Comparison of ENCODE assay signal across 9 cellular contexts in genomic region chr19:7415163-7415856, GRCh38.
A peak's percentile ranks its signal among the peaks of the same experiment; 100 is the strongest.
DNase-seq lines count a peak whose midpoint lies in the region; ATAC-seq, FAIRE-seq and TF ChIP-seq lines count a peak whose summit lies in the region.
"Had no signal": no experiment of that assay in that cellular context is flagged by ENCODE, and none has a peak within 500 bp of the region (broad histone marks: within the 10 kb centered on the region; RNA-seq: fewer than 3 reads in every experiment).

No MANE protein-coding gene starts in this region.

- no TSS peak for BruUV-seq in HepG2 (replicated peaks; lab: Mats Ljungman, UMichigan)

- 48 to 58% methylated on average over 22 of the region's 22 CpGs for WGBS in body of pancreas, 2 donors
- 36% methylated on average over 21 of the region's 22 CpGs for WGBS in HepG2 (ENCODE audit: low lambda C conversion rate)
- WGBS in upper lobe of left lung, 2 donors: 60 to 63% methylated on average over 21 of the region's 22 CpGs

- H3K27ac Mint-ChIP-seq in activated naive CD4-positive, alpha-beta T cell treated with anti-CD3 and anti-CD28 coated beads, Interleukin-2, amount 50 U/mL, for 24 hours: peak overlapping the region; percentile 64

- peaks cover 28% of the 10 kb centered on the region for H3K4me1 Mint-ChIP-seq in activated naive CD4-positive, alpha-beta T cell treated with anti-CD3 and anti-CD28 coated beads, Interleukin-2, amount 50 U/mL, for 24 hours

- H3K4me2 ChIP-seq in HepG2 (ENCODE audit: low read depth, low read length): peak overlapping the region; percentile 53

- no peaks in the 10 kb centered on the region for H3K9me3 ChIP-seq in body of pancreas
- H3K9me3 ChIP-seq in HepG2 (ENCODE audit: low read length): no peaks in the 10 kb centered on the region
- H3K9me3 ChIP-seq in upper lobe of left lung: no peaks in the 10 kb centered on the region

- peak in 1 of 3 donors; percentile 8 for TF ChIP-seq POLR2A in body of pancreas (IDR thresholded peaks at IDR 0.05)
- TF ChIP-seq POLR2A in HepG2 (IDR thresholded peaks at IDR 0.05; ENCODE audit: insufficient read depth in 1 of 2, low read depth in 2 of 2, low read length in 2 of 2): no peak
- TF ChIP-seq POLR2A in upper lobe of left lung (IDR thresholded peaks at IDR 0.05): peak in 1 of 4 donors; percentile 39

- H3K27me3 ChIP-seq in body of pancreas (no peaks in the 10 kb centered on the region), HepG2 (ENCODE audit: control insufficient read depth in 1 of 2, insufficient read depth in 2 of 2, low read length in 2 of 2) (no peaks in the 10 kb centered on the region), upper lobe of left lung (no peaks in the 10 kb centered on the region)

- no peaks in the 10 kb centered on the region for H3K9me3 Mint-ChIP-seq in activated naive CD4-positive, alpha-beta T cell treated with anti-CD3 and anti-CD28 coated beads, Interleukin-2, amount 50 U/mL, for 24 hours

- peaks cover 1% of the 10 kb centered on the region for H3K36me3 Mint-ChIP-seq in activated naive CD4-positive, alpha-beta T cell treated with anti-CD3 and anti-CD28 coated beads, Interleukin-2, amount 50 U/mL, for 24 hours

- in situ Hi-C loops in HepG2 (cut with HindIII; ENCODE audit: extremely low pct_ligation_motif_present, low pct_unique_long_range_greater_than_20kb): no loop called here

- H3K36me3 ChIP-seq in body of pancreas (replicated peaks in 1 of 2; ENCODE audit: insufficient read depth in 1 of 2, low read depth in 2 of 2) (no peaks in the 10 kb centered on the region), HepG2 (replicated peaks in 1 of 2; ENCODE audit: control insufficient read depth in 1 of 2, insufficient read depth in 2 of 2, low read length in 2 of 2) (no peaks in the 10 kb centered on the region; a peak in 1 of 5 replicates), upper lobe of left lung (peaks cover 0 to 6% (median 0%) of the 10 kb centered on the region in 4 donors)

- TF ChIP-seq EP300 in HepG2 (IDR thresholded peaks at IDR 0.05; ENCODE audit: low read depth in 2 of 2, low read length in 2 of 2) (peak in 1 of 2 experiments; percentile 64; a peak in 1 of 4 replicates), HepG2 (CRISPR knock-in tag; IDR thresholded peaks at IDR 0.05; ENCODE audit: borderline replicate concordance) (no peak), upper lobe of left lung (IDR thresholded peaks at IDR 0.05) (peak in 1 of 4 donors; percentile 45)

- FAIRE-seq in HepG2 (lab: Jason Lieb, UNC) (peak; percentile 75), RCC 7860 (lab: Jason Lieb, UNC) (no peak), urothelium cell line (lab: Jason Lieb, UNC) (no peak)
- FAIRE-seq: K562 had no signal

- no peak overlapping the region for H3K4me3 ChIP-seq in body of pancreas
- H3K4me3 ChIP-seq in HepG2 (replicated peaks in 1 of 3; ENCODE audit: insufficient read depth in 1 of 3, low read depth in 2 of 3, low read length in 3 of 3): peak overlapping the region in 2 of 3 experiments; percentile 15 to 35; a peak in 3 of 6 replicates
- no peak overlapping the region for H3K4me3 ChIP-seq in upper lobe of left lung
- H3K4me3 ChIP-seq: K562 had no signal

- peaks cover 6% of the 10 kb centered on the region for H3K79me2 ChIP-seq in HepG2 (ENCODE audit: insufficient read depth, low read length)

- TF ChIP-seq CTCF in body of pancreas (IDR thresholded peaks at IDR 0.05) (no peak), HepG2 (CRISPR knock-in tag; IDR thresholded peaks at IDR 0.05) (peak; percentile 18), upper lobe of left lung (IDR thresholded peaks at IDR 0.05) (no peak)

- no peak for TF ChIP-seq RAD21 in HepG2 (CRISPR knock-in tag; IDR thresholded peaks at IDR 0.05)

- H4K20me1 ChIP-seq in HepG2 (ENCODE audit: insufficient read depth, low read length): no peaks in the 10 kb centered on the region

- intact Hi-C loops in body of pancreas (cut with DNase I) (no loop called here), HepG2 (cut with micrococcal nuclease; ENCODE audit: unreplicated experiment) (no loop called here)

- H3K27ac ChIP-seq in body of pancreas (peak overlapping the region; percentile 57 to 76 (median 72)), HepG2 (ENCODE audit: extremely low read length, insufficient read depth, low read length) (peak overlapping the region; percentile 61), upper lobe of left lung (peak overlapping the region in 3 of 4 donors; percentile 45 to 78 (median 77))

- H3K9ac ChIP-seq in HepG2 (ENCODE audit: insufficient read depth, low read depth, low read length): peak overlapping the region; percentile 23; the same call in 1 of the 2 replicates

- ATAC-seq in body of pancreas (peak; percentile 78), HepG2 (peak; percentile 86), upper lobe of left lung (ENCODE audit: low FRiP score in 2 of 2) (peak; percentile 67 to 71)
- ATAC-seq: K562 had no signal

- no peak overlapping the region for H2AFZ ChIP-seq in HepG2 (ENCODE audit: low read length)

- POLR2A ChIA-PET in HepG2 (lab: Yijun Ruan, JAX): interaction anchor here (0.9 to 2.0 kb wide), 2 partner anchors 20 to 316 kb away, joined by 3 to 12 read pairs; no protein-coding TSS in a partner anchor

- CTCF ChIA-PET in HepG2 (lab: Yijun Ruan, JAX; ENCODE audit: low intra/inter-chr PET ratio, low total read pairs): no interaction called here

- H3K4me3 Mint-ChIP-seq in activated naive CD4-positive, alpha-beta T cell treated with anti-CD3 and anti-CD28 coated beads, Interleukin-2, amount 50 U/mL, for 24 hours: no peak overlapping the region

- DNase-seq in activated naive CD4-positive, alpha-beta T cell treated with anti-CD3 and anti-CD28 coated beads, Interleukin-2, amount 50 U/mL, for 16 hours: no peak
- DNase-seq in body of pancreas (peak; percentile 53 to 74 (median 68)), HepG2 (ENCODE audit: low spot score) (peak; percentile 74), upper lobe of left lung (peak; percentile 58 to 82), RCC 7860 (ENCODE audit: low spot score) (no peak), urothelium cell line (ENCODE audit: low spot score) (no peak), occipital lobe (lab: John Stamatoyannopoulos, UW) (no peak)

- H3K4me1 ChIP-seq in body of pancreas (peaks cover 48% of the 10 kb centered on the region), HepG2 (ENCODE audit: insufficient read depth, low read length) (peaks cover 14% of the 10 kb centered on the region), upper lobe of left lung (peaks cover 10 to 40% (median 27%) of the 10 kb centered on the region in 4 donors)

- H3K27me3 Mint-ChIP-seq in activated naive CD4-positive, alpha-beta T cell treated with anti-CD3 and anti-CD28 coated beads, Interleukin-2, amount 50 U/mL, for 24 hours: no peaks in the 10 kb centered on the region

TF ChIP-seq in HepG2, 621 proteins besides CTCF, POLR2A, EP300 and RAD21 (continues in another document):
- TF ChIP-seq MAFG (CRISPR knock-in tag; IDR thresholded peaks at IDR 0.05) (no peak), KLF11 (CRISPR knock-in tag; IDR thresholded peaks at IDR 0.05) (no peak), IKZF1 (IDR thresholded peaks at IDR 0.05) (no peak), ZNF138 (CRISPR knock-in tag; IDR thresholded peaks at IDR 0.05; ENCODE audit: low read depth) (no peak), HHEX (CRISPR knock-in tag; IDR thresholded peaks at IDR 0.05) (no peak), PHF20 (CRISPR knock-in tag; IDR thresholded peaks at IDR 0.05) (no peak), ZNF607 (CRISPR knock-in tag; IDR thresholded peaks at IDR 0.05; ENCODE audit: borderline replicate concordance) (no peak), ZFP82 (CRISPR knock-in tag; IDR thresholded peaks at IDR 0.05; ENCODE audit: borderline replicate concordance) (no peak), ZBTB7A (CRISPR knock-in tag; IDR thresholded peaks at IDR 0.05) (0 out of 2 replicates have a peak, but pooled peaks have one; percentile 18), JARID2 (CRISPR knock-in tag; IDR thresholded peaks at IDR 0.05; ENCODE audit: insufficient replicate concordance) (no peak), NFIC (IDR thresholded peaks at IDR 0.05; ENCODE audit: low read length) (no peak), ZNF768 (CRISPR knock-in tag; IDR thresholded peaks at IDR 0.05) (no peak), ZNF556 (CRISPR knock-in tag; IDR thresholded peaks at IDR 0.05; ENCODE audit: borderline replicate concordance) (no peak), ELF1 (CRISPR knock-in tag; IDR thresholded peaks at IDR 0.05) (no peak)
- TF ChIP-seq, protein P1, sequence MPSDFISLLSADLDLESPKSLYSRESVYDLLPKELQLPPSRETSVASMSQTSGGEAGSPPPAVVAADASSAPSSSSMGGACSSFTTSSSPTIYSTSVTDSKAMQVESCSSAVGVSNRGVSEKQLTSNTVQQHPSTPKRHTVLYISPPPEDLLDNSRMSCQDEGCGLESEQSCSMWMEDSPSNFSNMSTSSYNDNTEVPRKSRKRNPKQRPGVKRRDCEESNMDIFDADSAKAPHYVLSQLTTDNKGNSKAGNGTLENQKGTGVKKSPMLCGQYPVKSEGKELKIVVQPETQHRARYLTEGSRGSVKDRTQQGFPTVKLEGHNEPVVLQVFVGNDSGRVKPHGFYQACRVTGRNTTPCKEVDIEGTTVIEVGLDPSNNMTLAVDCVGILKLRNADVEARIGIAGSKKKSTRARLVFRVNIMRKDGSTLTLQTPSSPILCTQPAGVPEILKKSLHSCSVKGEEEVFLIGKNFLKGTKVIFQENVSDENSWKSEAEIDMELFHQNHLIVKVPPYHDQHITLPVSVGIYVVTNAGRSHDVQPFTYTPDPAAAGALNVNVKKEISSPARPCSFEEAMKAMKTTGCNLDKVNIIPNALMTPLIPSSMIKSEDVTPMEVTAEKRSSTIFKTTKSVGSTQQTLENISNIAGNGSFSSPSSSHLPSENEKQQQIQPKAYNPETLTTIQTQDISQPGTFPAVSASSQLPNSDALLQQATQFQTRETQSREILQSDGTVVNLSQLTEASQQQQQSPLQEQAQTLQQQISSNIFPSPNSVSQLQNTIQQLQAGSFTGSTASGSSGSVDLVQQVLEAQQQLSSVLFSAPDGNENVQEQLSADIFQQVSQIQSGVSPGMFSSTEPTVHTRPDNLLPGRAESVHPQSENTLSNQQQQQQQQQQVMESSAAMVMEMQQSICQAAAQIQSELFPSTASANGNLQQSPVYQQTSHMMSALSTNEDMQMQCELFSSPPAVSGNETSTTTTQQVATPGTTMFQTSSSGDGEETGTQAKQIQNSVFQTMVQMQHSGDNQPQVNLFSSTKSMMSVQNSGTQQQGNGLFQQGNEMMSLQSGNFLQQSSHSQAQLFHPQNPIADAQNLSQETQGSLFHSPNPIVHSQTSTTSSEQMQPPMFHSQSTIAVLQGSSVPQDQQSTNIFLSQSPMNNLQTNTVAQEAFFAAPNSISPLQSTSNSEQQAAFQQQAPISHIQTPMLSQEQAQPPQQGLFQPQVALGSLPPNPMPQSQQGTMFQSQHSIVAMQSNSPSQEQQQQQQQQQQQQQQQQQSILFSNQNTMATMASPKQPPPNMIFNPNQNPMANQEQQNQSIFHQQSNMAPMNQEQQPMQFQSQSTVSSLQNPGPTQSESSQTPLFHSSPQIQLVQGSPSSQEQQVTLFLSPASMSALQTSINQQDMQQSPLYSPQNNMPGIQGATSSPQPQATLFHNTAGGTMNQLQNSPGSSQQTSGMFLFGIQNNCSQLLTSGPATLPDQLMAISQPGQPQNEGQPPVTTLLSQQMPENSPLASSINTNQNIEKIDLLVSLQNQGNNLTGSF (CRISPR knock-in tag; IDR thresholded peaks at IDR 0.05): no peak

Comparison
In these comparisons a context has a peak if more than half of its experiments do, and no peak if none do; other contexts are left out.
1. DNase-seq: peak in body of pancreas (4 of 4), HepG2 (single experiment) and upper lobe of left lung (2 of 2); none in activated naive CD4-positive, alpha-beta T cell treated with anti-CD3 and anti-CD28 coated beads, Interleukin-2, amount 50 U/mL, for 16 hours (single experiment), RCC 7860 (single experiment), urothelium cell line (single experiment) and occipital lobe (single experiment).
2. H3K4me3 ChIP-seq: peak in HepG2 (2 of 3); none in body of pancreas (0 of 2) and upper lobe of left lung (0 of 4).
3. Peak in every context shown above with its lines, with median percentiles within 50 percentile points of each other: ATAC-seq and H3K27ac ChIP-seq.